Comparison of ENCODE assay signal across 8 cellular contexts in genomic region chr7:149209518-149210269, GRCh38. TPM values are rescaled to one million over a fixed set of nuclear protein-coding genes. Genes with fewer than 3 reads are reported as not detected.
DNase-seq lines count a peak whose midpoint lies in the region; TF ChIP-seq lines count a peak whose summit lies in the region.

No MANE protein-coding gene starts in this region.

- H3K27me3 Mint-ChIP-seq in brain = no peaks in the 10 kb centered on the region

- TF ChIP-seq CTCF in brain (conservative IDR thresholded peaks at IDR 0.05) = peak; percentile 37 to 71

- peak; percentile 6 for DNase-seq in NK-92 (lab: John Stamatoyannopoulos, UW; ENCODE audit: unreplicated experiment)
- no peak for DNase-seq in NK-92 treated with Interleukin-12 subunit alpha and Interleukin-12 subunit beta, amount 100 ng/mL, for 24 hours (lab: John Stamatoyannopoulos, UW)
- peak; percentile 83 for DNase-seq in HuH-7 (ENCODE audit: low spot score)
- peak; percentile 25 for DNase-seq in UCSD-AML1 (lab: John Stamatoyannopoulos, UW; ENCODE audit: unreplicated experiment)
- peak; percentile 56 to 89 for DNase-seq in lung microvascular endothelial cell (ENCODE audit: low read depth in 2 of 2)
- peak; percentile 81 for DNase-seq in stimulated activated naive CD4-positive, alpha-beta T cell treated with Interleukin-2 at 50 U/mL for 16 hours (lab: John Stamatoyannopoulos, UW)
- DNase-seq in mucosa of gallbladder (ENCODE audit: low spot score) = no peak

- H3K9me3 Mint-ChIP-seq in brain = peaks cover 0 to 2% (median 0%) of the 10 kb centered on the region in 5 experiments

- H3K36me3 Mint-ChIP-seq in brain = peaks cover 82% of the 10 kb centered on the region

- no peaks in the 10 kb centered on the region for H3K4me1 Mint-ChIP-seq in brain

- peak overlapping the region in 3 of 5 experiments; percentile 63 to 70 (median 69) for H3K27ac Mint-ChIP-seq in brain

- H3K4me3 Mint-ChIP-seq in brain = no peak overlapping the region

RNA-seq across cellular contexts. Expression of gene ZNF282, which starts 14.3 kb away (rescaled TPM):
- 22.1 TPM for polyA plus RNA-seq in brain (ENCODE audit: insufficient read depth, low read depth, low replicate concordance)
- total RNA-seq in lung microvascular endothelial cell (20.9 and 21.4 TPM in 2 replicates), mucosa of gallbladder (33.8 TPM)

RNA-seq across cellular contexts. Expression of gene ZNF212, which starts 29.8 kb away (rescaled TPM):
- 14.7 TPM for polyA plus RNA-seq in brain (ENCODE audit: insufficient read depth, low read depth, low replicate concordance)
- total RNA-seq in lung microvascular endothelial cell (3.4 and 3.5 TPM in 2 replicates), mucosa of gallbladder (11.7 TPM)

RNA-seq across cellular contexts. Expression of gene ZNF783, which starts 52.3 kb away (rescaled TPM):
- polyA plus RNA-seq in brain (ENCODE audit: insufficient read depth, low read depth, low replicate concordance) = 2.8 TPM
- total RNA-seq in lung microvascular endothelial cell (2.4 and 4.8 TPM in 2 replicates), mucosa of gallbladder (17.3 TPM)

Comparison
In these comparisons a context has a peak if more than half of its experiments do, and no peak if none do; other contexts are left out.
1. DNase-seq: peak in NK-92 (single experiment), HuH-7 (single experiment), UCSD-AML1 (single experiment), lung microvascular endothelial cell (2 of 2) and stimulated activated naive CD4-positive, alpha-beta T cell treated with Interleukin-2 at 50 U/mL for 16 hours (single experiment); none in NK-92 treated with Interleukin-12 subunit alpha and Interleukin-12 subunit beta, amount 100 ng/mL, for 24 hours (single experiment) and mucosa of gallbladder (single experiment).